In genomic region chr3:14425574-14426304, GRCh38 we compare ENCODE assay signal across 8 cellular contexts. TPM values are rescaled to one million over a fixed set of nuclear protein-coding genes. Genes with fewer than 3 reads are reported as not detected.
DNase-seq lines count a peak whose midpoint lies in the region; ATAC-seq and TF ChIP-seq lines count a peak whose summit lies in the region.

No MANE protein-coding gene starts in this region.

- H3K9me3 Mint-ChIP-seq in CD8-positive, alpha-beta memory T cell: no peaks in the 10 kb centered on the region
- H3K9me3 Mint-ChIP-seq in activated CD4-positive, alpha-beta T cell treated with anti-CD3 and anti-CD28 coated beads, Interleukin-2, amount 10 ng/mL, durations not matched to agents 7 days and 5 days: no peaks in the 10 kb centered on the region
- no peaks in the 10 kb centered on the region for H3K9me3 Mint-ChIP-seq in osteocyte (ENCODE audit: unreplicated experiment)

- no peak overlapping the region for H2BK12ac ChIP-seq in mesenchymal stem cell (ENCODE audit: low read length in 2 of 2)

- H3K27ac ChIP-seq in CD8-positive, alpha-beta memory T cell (ENCODE audit: low read depth, low read length): peak overlapping the region; percentile 39
- no peak overlapping the region for H3K27ac ChIP-seq in mesenchymal stem cell (ENCODE audit: low read length, poor library complexity, severe bottlenecking)

- H3K27me3 Mint-ChIP-seq in CD8-positive, alpha-beta memory T cell: no peaks in the 10 kb centered on the region
- H3K27me3 Mint-ChIP-seq in activated CD4-positive, alpha-beta T cell treated with anti-CD3 and anti-CD28 coated beads, Interleukin-2, amount 10 ng/mL, durations not matched to agents 7 days and 5 days: no peaks in the 10 kb centered on the region
- H3K27me3 Mint-ChIP-seq in osteocyte (ENCODE audit: unreplicated experiment): no peaks in the 10 kb centered on the region

- H2BK5ac ChIP-seq in mesenchymal stem cell (ENCODE audit: low read depth, low read length, poor library complexity, severe bottlenecking): no peak overlapping the region

- intact Hi-C loops in head of caudate nucleus (cut with DNase I): no loop called here

- H3K18ac ChIP-seq in mesenchymal stem cell (ENCODE audit: low read depth in 1 of 2, low read length in 2 of 2): peak overlapping the region in 1 of 2 experiments; percentile 49

- POLR2A ChIA-PET in CD8-positive, alpha-beta memory T cell (lab: Charles Lee): interaction anchor here (0.9 to 2.9 kb wide), 2 partner anchors 11 to 24 kb away, joined by 3 to 24 read pairs; partner anchors contain the start of gene SLC6A6
- POLR2A ChIA-PET in activated CD4-positive, alpha-beta T cell treated with anti-CD3 and anti-CD28 coated beads, Interleukin-2, amount 10 ng/mL, durations not matched to agents 7 days and 5 days (lab: Charles Lee): interaction anchor here (0.6 kb wide), 1 partner anchor 17 kb away, joined by 7 read pairs; no protein-coding TSS in a partner anchor

- no peaks in the 10 kb centered on the region for H3K9me3 ChIP-seq in CD8-positive, alpha-beta memory T cell (ENCODE audit: low read length)
- no peaks in the 10 kb centered on the region for H3K9me3 ChIP-seq in mesenchymal stem cell (ENCODE audit: control insufficient read depth, low read length)

- peak overlapping the region; percentile 34 to 86 (median 78) for H3K4me3 Mint-ChIP-seq in CD8-positive, alpha-beta memory T cell
- peak overlapping the region; percentile 49 for H3K4me3 Mint-ChIP-seq in activated CD4-positive, alpha-beta T cell treated with anti-CD3 and anti-CD28 coated beads, Interleukin-2, amount 10 ng/mL, durations not matched to agents 7 days and 5 days
- H3K4me3 Mint-ChIP-seq in osteocyte (ENCODE audit: unreplicated experiment): no peak overlapping the region

- no peak overlapping the region for H3K23ac ChIP-seq in mesenchymal stem cell (ENCODE audit: low read length in 2 of 2)

- no peak overlapping the region for H3K14ac ChIP-seq in mesenchymal stem cell (ENCODE audit: low read length in 2 of 2)

- H2BK15ac ChIP-seq in mesenchymal stem cell (ENCODE audit: low read depth, poor library complexity, severe bottlenecking): no peak overlapping the region

- 77% methylated on average over 14 of the region's 16 CpGs for WGBS in mesenchymal stem cell

- H4K91ac ChIP-seq in mesenchymal stem cell (ENCODE audit: low read length): no peak overlapping the region

- DNase-seq in CD8-positive, alpha-beta memory T cell: peak; percentile 40 to 83 (median 57)
- DNase-seq in activated CD4-positive, alpha-beta T cell treated with anti-CD3 and anti-CD28 coated beads, Interleukin-2, amount 10 ng/mL, durations not matched to agents 7 days and 5 days: peak; percentile 68
- DNase-seq in mesenchymal stem cell (no peak), HT-29 (ENCODE audit: low spot score) (no peak), osteocyte (ENCODE audit: extremely low spot score, unreplicated experiment) (no peak), head of caudate nucleus (no peak)

- ATAC-seq in GM19324 (IDR thresholded peaks at IDR 0.05; ENCODE audit: low FRiP score, unreplicated experiment): peak; percentile 49
- peak; percentile 39 for ATAC-seq in HG03565 (IDR thresholded peaks at IDR 0.05; ENCODE audit: unreplicated experiment)

- TF ChIP-seq CTCF in osteocyte (IDR thresholded peaks at IDR 0.05): no peak

- H3K4me2 ChIP-seq in mesenchymal stem cell (ENCODE audit: low read length, poor library complexity, severe bottlenecking): no peak overlapping the region

- H3K27me3 ChIP-seq in CD8-positive, alpha-beta memory T cell (ENCODE audit: insufficient read depth, low read length, poor library complexity, severe bottlenecking): no peaks in the 10 kb centered on the region
- H3K27me3 ChIP-seq in mesenchymal stem cell (ENCODE audit: control insufficient read depth in 1 of 2, insufficient read depth in 1 of 2, low read length in 2 of 2): no peaks in the 10 kb centered on the region

- peaks cover 87% of the 10 kb centered on the region for H3K4me1 ChIP-seq in CD8-positive, alpha-beta memory T cell (ENCODE audit: insufficient read depth, low read length)
- H3K4me1 ChIP-seq in mesenchymal stem cell (ENCODE audit: control insufficient read depth, insufficient read depth, low read depth, low read length): peaks cover 45% of the 10 kb centered on the region

- H3K9ac ChIP-seq in mesenchymal stem cell (ENCODE audit: low read length): no peak overlapping the region

- H3K36me3 ChIP-seq in CD8-positive, alpha-beta memory T cell (ENCODE audit: insufficient read depth, low read length): peaks cover 4% of the 10 kb centered on the region
- H3K36me3 ChIP-seq in mesenchymal stem cell (ENCODE audit: control insufficient read depth in 1 of 2, insufficient read depth in 2 of 2, low read depth in 1 of 2, low read length in 2 of 2): peaks cover 24 to 85% of the 10 kb centered on the region in 2 experiments

- H4K8ac ChIP-seq in mesenchymal stem cell (ENCODE audit: low read length): peak overlapping the region; percentile 57

- H3K27ac Mint-ChIP-seq in CD8-positive, alpha-beta memory T cell: peak overlapping the region; percentile 93 to 100 (median 99)
- peak overlapping the region; percentile 87 for H3K27ac Mint-ChIP-seq in activated CD4-positive, alpha-beta T cell treated with anti-CD3 and anti-CD28 coated beads, Interleukin-2, amount 10 ng/mL, durations not matched to agents 7 days and 5 days
- no peak overlapping the region for H3K27ac Mint-ChIP-seq in osteocyte (ENCODE audit: unreplicated experiment)

- no peak overlapping the region for H2BK120ac ChIP-seq in mesenchymal stem cell (ENCODE audit: low read depth, low read length)

- CTCF ChIA-PET in CD8-positive, alpha-beta memory T cell (lab: Charles Lee): interaction anchor here (0.9 to 2.8 kb wide), 6 partner anchors 20 to 529 kb away, joined by 3 to 15 read pairs (median 4); partner anchors contain the start of gene SLC6A6
- CTCF ChIA-PET in activated CD4-positive, alpha-beta T cell treated with anti-CD3 and anti-CD28 coated beads, Interleukin-2, amount 10 ng/mL, durations not matched to agents 7 days and 5 days (lab: Charles Lee): interaction anchor here (0.5 to 2.0 kb wide), 4 partner anchors 10 to 977 kb away, joined by 3 to 10 read pairs (median 4); partner anchors contain the start of gene SLC6A6

- peaks cover 49% of the 10 kb centered on the region for H3K79me1 ChIP-seq in mesenchymal stem cell (replicated peaks; ENCODE audit: low read length, poor library complexity, severe bottlenecking)

- H2AFZ ChIP-seq in mesenchymal stem cell (ENCODE audit: low read depth, low read length): no peak overlapping the region

- H3K4me3 ChIP-seq in CD8-positive, alpha-beta memory T cell (ENCODE audit: low read length): peak overlapping the region; percentile 22
- no peak overlapping the region for H3K4me3 ChIP-seq in mesenchymal stem cell (ENCODE audit: insufficient read depth in 1 of 2, low read depth in 1 of 2, low read length in 2 of 2)

- H3K36me3 Mint-ChIP-seq in CD8-positive, alpha-beta memory T cell: peaks cover 0 to 7% (median 0%) of the 10 kb centered on the region in 3 donors
- H3K36me3 Mint-ChIP-seq in activated CD4-positive, alpha-beta T cell treated with anti-CD3 and anti-CD28 coated beads, Interleukin-2, amount 10 ng/mL, durations not matched to agents 7 days and 5 days (ENCODE audit: low read depth): peaks cover 8% of the 10 kb centered on the region
- peaks cover 6% of the 10 kb centered on the region for H3K36me3 Mint-ChIP-seq in osteocyte (ENCODE audit: unreplicated experiment)

- H2AK5ac ChIP-seq in mesenchymal stem cell (ENCODE audit: low read length, severe bottlenecking): no peak overlapping the region

- H3K4me1 Mint-ChIP-seq in CD8-positive, alpha-beta memory T cell: peaks cover 87 to 98% (median 96%) of the 10 kb centered on the region in 3 donors
- peaks cover 86% of the 10 kb centered on the region for H3K4me1 Mint-ChIP-seq in activated CD4-positive, alpha-beta T cell treated with anti-CD3 and anti-CD28 coated beads, Interleukin-2, amount 10 ng/mL, durations not matched to agents 7 days and 5 days
- H3K4me1 Mint-ChIP-seq in osteocyte (ENCODE audit: unreplicated experiment): peaks cover 38% of the 10 kb centered on the region

- H3K4ac ChIP-seq in mesenchymal stem cell (ENCODE audit: low read depth in 1 of 2, low read length in 2 of 2): no peak overlapping the region

RNA-seq across cellular contexts. Expression of gene SLC6A6, which starts 23.3 kb away (rescaled TPM):
- 10 to 100 TPM; 44.5 to 44.6 TPM for total RNA-seq in CD8-positive, alpha-beta memory T cell
- polyA plus RNA-seq in CD8-positive, alpha-beta memory T cell: 6.6 TPM
- 10 to 100 TPM; 42.0 to 43.1 TPM for total RNA-seq in activated CD4-positive, alpha-beta T cell treated with anti-CD3 and anti-CD28 coated beads, Interleukin-2, amount 10 ng/mL, durations not matched to agents 7 days and 5 days
- 34.8 TPM for polyA plus RNA-seq in mesenchymal stem cell (2013, experiment 1 of 2)
- 33.8 TPM for polyA plus RNA-seq in mesenchymal stem cell (2013, experiment 2 of 2)
- 51.5 and 55.3 TPM in 2 replicates for total RNA-seq in HT-29 (2014; rRNA removed; shearing (Covaris generic))
- 37.2 and 41.9 TPM in 2 replicates for total RNA-seq in osteocyte

Comparison
In these comparisons a context has a peak if more than half of its experiments do, and no peak if none do; other contexts are left out.
1. DNase-seq: peak in CD8-positive, alpha-beta memory T cell (5 of 5) and activated CD4-positive, alpha-beta T cell treated with anti-CD3 and anti-CD28 coated beads, Interleukin-2, amount 10 ng/mL, durations not matched to agents 7 days and 5 days (single experiment); none in mesenchymal stem cell (single experiment), HT-29 (single experiment), osteocyte (single experiment) and head of caudate nucleus (0 of 42).